11 cellular contexts compared by ENCODE assay signal in the genomic region with DNA sequence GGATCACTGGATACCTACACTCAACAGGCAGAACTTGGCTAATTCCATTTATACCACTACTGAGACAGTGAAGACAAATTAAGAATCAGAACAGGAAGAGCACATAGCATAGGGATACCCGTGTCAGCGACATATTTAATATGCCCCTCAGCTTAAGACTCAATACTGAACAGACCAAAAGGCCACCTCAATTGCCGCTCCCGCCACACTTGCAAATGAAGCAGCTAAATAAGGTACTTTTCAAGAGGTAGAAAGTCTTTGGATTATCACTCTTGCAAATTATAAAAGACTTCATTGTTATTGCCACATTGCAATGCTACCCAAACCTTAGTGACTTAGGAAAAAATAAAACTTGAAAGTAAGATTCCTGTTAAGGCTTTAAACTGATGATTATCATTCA. TPM values are rescaled to one million over a fixed set of nuclear protein-coding genes. Genes with fewer than 3 reads are reported as not detected.
DNase-seq lines count a peak whose midpoint lies in the region; ATAC-seq and FAIRE-seq lines count a peak whose summit lies in the region.
"Had no signal": no experiment of that assay in that cellular context is flagged by ENCODE, and none has a peak within 500 bp of the region (broad histone marks: within the 10 kb centered on the region; RNA-seq: fewer than 3 reads in every experiment).

No MANE protein-coding gene starts in this region.

- no peaks in the 10 kb centered on the region for H3K9me3 ChIP-seq in stomach smooth muscle (ENCODE audit: control insufficient read depth in 2 of 2, low read length in 2 of 2)

- H3K27me3 Mint-ChIP-seq in activated T-cell treated with anti-CD3 and anti-CD28 coated beads, Interleukin-2, amount 50 U/mL, for 24 hours: no peaks in the 10 kb centered on the region
- no peaks in the 10 kb centered on the region for H3K27me3 Mint-ChIP-seq in activated naive CD4-positive, alpha-beta T cell treated with anti-CD3 and anti-CD28 coated beads, Interleukin-2, amount 50 U/mL, for 24 hours
- peaks cover 10 to 24% (median 19%) of the 10 kb centered on the region in 3 donors for H3K27me3 Mint-ChIP-seq in immature natural killer cell (ENCODE audit: low read depth in 3 of 3)

- no peak for ATAC-seq in GM18517 (IDR thresholded peaks at IDR 0.05; ENCODE audit: unreplicated experiment)

- H3K27ac Mint-ChIP-seq in activated T-cell treated with anti-CD3 and anti-CD28 coated beads, Interleukin-2, amount 50 U/mL, for 24 hours: peak overlapping the region; percentile 98
- no peak overlapping the region for H3K27ac Mint-ChIP-seq in activated naive CD4-positive, alpha-beta T cell treated with anti-CD3 and anti-CD28 coated beads, Interleukin-2, amount 50 U/mL, for 24 hours
- H3K27ac Mint-ChIP-seq in immature natural killer cell: peak overlapping the region; percentile 90 to 100 (median 98)

- FAIRE-seq in GM19239 (lab: Jason Lieb, UNC): no peak
- FAIRE-seq: colon had no signal

- H3K9me3 Mint-ChIP-seq in activated T-cell treated with anti-CD3 and anti-CD28 coated beads, Interleukin-2, amount 50 U/mL, for 24 hours: no peaks in the 10 kb centered on the region
- no peaks in the 10 kb centered on the region for H3K9me3 Mint-ChIP-seq in activated naive CD4-positive, alpha-beta T cell treated with anti-CD3 and anti-CD28 coated beads, Interleukin-2, amount 50 U/mL, for 24 hours
- H3K9me3 Mint-ChIP-seq in immature natural killer cell: no peaks in the 10 kb centered on the region

- H3K27me3 ChIP-seq in stomach smooth muscle (ENCODE audit: control insufficient read depth in 1 of 2, insufficient read depth in 2 of 2, low read length in 2 of 2): no peaks in the 10 kb centered on the region

- no peak for DNase-seq in activated T-cell treated with anti-CD3 and anti-CD28 coated beads, Interleukin-2, amount 50 U/mL, for 24 hours
- DNase-seq in activated T-cell treated with anti-CD3 and anti-CD28 coated beads, Interleukin-2, amount 50 U/mL, for 48 hours: no peak
- DNase-seq in immature natural killer cell: no peak
- DNase-seq in superior temporal gyrus (ENCODE audit: extremely low spot score): no peak
- DNase-seq in GM19239 (ENCODE audit: insufficient read length, low spot score): no peak
- DNase-seq: Kasumi-1, SW 1271 had no signal

- H3K4me1 ChIP-seq in stomach smooth muscle (ENCODE audit: control insufficient read depth, insufficient read depth, low read length): peaks cover 17% of the 10 kb centered on the region

- peaks cover 83% of the 10 kb centered on the region for H3K36me3 Mint-ChIP-seq in activated T-cell treated with anti-CD3 and anti-CD28 coated beads, Interleukin-2, amount 50 U/mL, for 24 hours (ENCODE audit: low read depth)
- peaks cover 26% of the 10 kb centered on the region for H3K36me3 Mint-ChIP-seq in activated naive CD4-positive, alpha-beta T cell treated with anti-CD3 and anti-CD28 coated beads, Interleukin-2, amount 50 U/mL, for 24 hours
- peaks cover 15 to 40% (median 19%) of the 10 kb centered on the region in 3 donors for H3K36me3 Mint-ChIP-seq in immature natural killer cell

- peak overlapping the region; percentile 100 for H3K4me3 Mint-ChIP-seq in activated T-cell treated with anti-CD3 and anti-CD28 coated beads, Interleukin-2, amount 50 U/mL, for 24 hours
- peak overlapping the region; percentile 94 for H3K4me3 Mint-ChIP-seq in activated naive CD4-positive, alpha-beta T cell treated with anti-CD3 and anti-CD28 coated beads, Interleukin-2, amount 50 U/mL, for 24 hours
- peak overlapping the region; percentile 91 to 99 (median 96) for H3K4me3 Mint-ChIP-seq in immature natural killer cell

- peaks cover 63% of the 10 kb centered on the region for H3K4me1 Mint-ChIP-seq in activated T-cell treated with anti-CD3 and anti-CD28 coated beads, Interleukin-2, amount 50 U/mL, for 24 hours (ENCODE audit: low read depth)
- peaks cover 68% of the 10 kb centered on the region for H3K4me1 Mint-ChIP-seq in activated naive CD4-positive, alpha-beta T cell treated with anti-CD3 and anti-CD28 coated beads, Interleukin-2, amount 50 U/mL, for 24 hours
- peaks cover 67 to 83% of the 10 kb centered on the region in 2 donors for H3K4me1 Mint-ChIP-seq in immature natural killer cell

- H3K4me3 ChIP-seq in stomach smooth muscle (ENCODE audit: low read length in 2 of 2): peak overlapping the region; percentile 86 to 92

- H3K27ac ChIP-seq in stomach smooth muscle (ENCODE audit: low read length): peak overlapping the region; percentile 12

- H3K9ac ChIP-seq in stomach smooth muscle (ENCODE audit: low read length in 2 of 2): peak overlapping the region in 1 of 2 donors; percentile 99

- peaks cover 19 to 33% of the 10 kb centered on the region in 2 donors for H3K36me3 ChIP-seq in stomach smooth muscle (ENCODE audit: control insufficient read depth in 2 of 2, insufficient read depth in 2 of 2, low read length in 2 of 2)

RNA-seq across cellular contexts. Expression of a gene that starts 3.1 kb away (rescaled TPM):
- 10 to 100 TPM; 25.9 to 59.1 (median 26.9) TPM for polyA plus RNA-seq in immature natural killer cell

RNA-seq across cellular contexts. Expression of a gene that starts 35.1 kb away (rescaled TPM):
- under 1 TPM in 1 of 3 donors, not detected in 2; 0.56 TPM for polyA plus RNA-seq in immature natural killer cell

RNA-seq across cellular contexts. Expression of a gene that starts 48.0 kb away (rescaled TPM):
- not detected for polyA plus RNA-seq in immature natural killer cell
